In genomic region chr1:224205438-224205840, GRCh38 we compare ENCODE assay signal across 2 cellular contexts.
TF ChIP-seq lines count a peak whose summit lies in the region.

No MANE protein-coding gene starts in this region.

TF ChIP-seq in HEK293, 187 proteins besides CTCF, POLR2A, EP300 and RAD21 (continued from another document and continues in another):
- TF ChIP-seq PRDM2 (tag by site-specific recombination; IDR thresholded peaks at IDR 0.05; ENCODE audit: borderline replicate concordance) (no peak), ZNF600 (tag by site-specific recombination; IDR thresholded peaks at IDR 0.05) (no peak; the same call in 1 of the 2 replicates), ZNF48 (tag by site-specific recombination; IDR thresholded peaks at IDR 0.05) (no peak), GLIS2 (tag by site-specific recombination; IDR thresholded peaks at IDR 0.05) (peak; percentile 65), ZNF626 (tag by site-specific recombination; IDR thresholded peaks at IDR 0.05) (no peak), ZNF302 (tag by site-specific recombination; IDR thresholded peaks at IDR 0.05; ENCODE audit: low read depth) (no peak), ZNF335 (tag by site-specific recombination; conservative IDR thresholded peaks at IDR 0.05) (peak; percentile 71), YY2 (tag by site-specific recombination; IDR thresholded peaks at IDR 0.05) (no peak), ZNF830 (tag by site-specific recombination; IDR thresholded peaks at IDR 0.05; ENCODE audit: low read depth) (no peak), ZNF701 (tag by site-specific recombination; IDR thresholded peaks at IDR 0.05) (no peak), ZNF132 (tag by site-specific recombination; IDR thresholded peaks at IDR 0.05; ENCODE audit: borderline replicate concordance) (no peak), SALL2 (tag by site-specific recombination; IDR thresholded peaks at IDR 0.05; ENCODE audit: borderline replicate concordance) (no peak), ZNF416 (tag by site-specific recombination; IDR thresholded peaks at IDR 0.05) (no peak), GFI1B (tag by site-specific recombination; IDR thresholded peaks at IDR 0.05) (no peak), FEZF1 (tag by site-specific recombination; IDR thresholded peaks at IDR 0.05) (peak; percentile 49; the same call in 1 of the 2 replicates), ZFP37 (tag by site-specific recombination; IDR thresholded peaks at IDR 0.05) (no peak), ZNF501 (tag by site-specific recombination; IDR thresholded peaks at IDR 0.05) (no peak), PATZ1 (tag by site-specific recombination; IDR thresholded peaks at IDR 0.05) (peak; percentile 74), ZNF157 (tag by site-specific recombination; IDR thresholded peaks at IDR 0.05) (no peak)
- TF ChIP-seq, protein P1, sequence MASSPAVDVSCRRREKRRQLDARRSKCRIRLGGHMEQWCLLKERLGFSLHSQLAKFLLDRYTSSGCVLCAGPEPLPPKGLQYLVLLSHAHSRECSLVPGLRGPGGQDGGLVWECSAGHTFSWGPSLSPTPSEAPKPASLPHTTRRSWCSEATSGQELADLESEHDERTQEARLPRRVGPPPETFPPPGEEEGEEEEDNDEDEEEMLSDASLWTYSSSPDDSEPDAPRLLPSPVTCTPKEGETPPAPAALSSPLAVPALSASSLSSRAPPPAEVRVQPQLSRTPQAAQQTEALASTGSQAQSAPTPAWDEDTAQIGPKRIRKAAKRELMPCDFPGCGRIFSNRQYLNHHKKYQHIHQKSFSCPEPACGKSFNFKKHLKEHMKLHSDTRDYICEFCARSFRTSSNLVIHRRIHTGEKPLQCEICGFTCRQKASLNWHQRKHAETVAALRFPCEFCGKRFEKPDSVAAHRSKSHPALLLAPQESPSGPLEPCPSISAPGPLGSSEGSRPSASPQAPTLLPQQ (tag by site-specific recombination; IDR thresholded peaks at IDR 0.05), result no peak
- TF ChIP-seq, protein P2, sequence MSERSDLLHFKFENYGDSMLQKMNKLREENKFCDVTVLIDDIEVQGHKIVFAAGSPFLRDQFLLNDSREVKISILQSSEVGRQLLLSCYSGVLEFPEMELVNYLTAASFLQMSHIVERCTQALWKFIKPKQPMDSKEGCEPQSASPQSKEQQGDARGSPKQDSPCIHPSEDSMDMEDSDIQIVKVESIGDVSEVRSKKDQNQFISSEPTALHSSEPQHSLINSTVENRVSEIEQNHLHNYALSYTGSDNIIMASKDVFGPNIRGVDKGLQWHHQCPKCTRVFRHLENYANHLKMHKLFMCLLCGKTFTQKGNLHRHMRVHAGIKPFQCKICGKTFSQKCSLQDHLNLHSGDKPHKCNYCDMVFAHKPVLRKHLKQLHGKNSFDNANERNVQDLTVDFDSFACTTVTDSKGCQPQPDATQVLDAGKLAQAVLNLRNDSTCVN (tag by site-specific recombination; optimal IDR thresholded peaks at IDR 0.05), result no peak

TF ChIP-seq in SK-N-SH, 30 proteins besides CTCF, POLR2A, EP300 and RAD21 (continued from another document):
- TF ChIP-seq, protein P3, sequence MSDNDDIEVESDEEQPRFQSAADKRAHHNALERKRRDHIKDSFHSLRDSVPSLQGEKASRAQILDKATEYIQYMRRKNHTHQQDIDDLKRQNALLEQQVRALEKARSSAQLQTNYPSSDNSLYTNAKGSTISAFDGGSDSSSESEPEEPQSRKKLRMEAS (IDR thresholded peaks at IDR 0.05; ENCODE audit: low read depth), result no peak
